Comparison of ENCODE assay signal across 12 cellular contexts in the genomic region with DNA sequence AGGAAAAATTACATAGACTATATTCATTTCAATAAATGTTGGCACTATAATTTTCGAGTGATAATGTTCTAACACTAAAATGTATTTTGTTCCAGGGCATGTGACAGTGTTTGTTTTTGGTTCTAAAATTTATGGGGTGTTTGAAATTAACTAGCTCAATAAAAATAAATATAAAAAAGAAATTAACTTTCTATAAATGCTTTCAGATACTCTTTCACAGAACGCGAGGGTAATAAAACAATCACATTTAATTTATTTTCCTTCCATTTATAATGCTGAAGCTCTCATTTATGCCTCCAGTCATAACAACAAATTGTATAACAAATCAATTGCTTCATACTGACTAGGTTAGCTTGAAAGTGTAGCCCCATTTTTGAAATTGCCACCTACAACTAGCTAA.
"Had no signal": no experiment of that assay in that cellular context is flagged by ENCODE, and none has a peak within 500 bp of the region (broad histone marks: within the 10 kb centered on the region; RNA-seq: fewer than 3 reads in every experiment).

No MANE protein-coding gene starts in this region.

- H3K27ac ChIP-seq: HL-60, KMS-11 had no signal

- H3K9ac ChIP-seq: KMS-11 had no signal

- H3K27me3 Mint-ChIP-seq: IgD-negative memory B cell had no signal

- H3K4me3 ChIP-seq: GM23338 had no signal

- H3K9me3 Mint-ChIP-seq: GM23338, H9, HFFc6, IgD-negative memory B cell had no signal

- H3K27ac Mint-ChIP-seq: GM23338, H9, HFFc6, IgD-negative memory B cell had no signal

- FAIRE-seq: H1, H54, HepG2 had no signal

- H3K36me3 Mint-ChIP-seq: IgD-negative memory B cell had no signal

- H3K4me1 Mint-ChIP-seq: IgD-negative memory B cell had no signal

- H2AFZ ChIP-seq: GM23338 had no signal

- H3K4me3 Mint-ChIP-seq: GM23338, H9, HFFc6, IgD-negative memory B cell had no signal

- DNase-seq: H9, HCEC 1CT, HFFc6, Karpas-422, KBM-7 had no signal

- H3K4me2 ChIP-seq: GM23338, KMS-11 had no signal
